Comparison of ENCODE assay signal across 1 cellular context in the genomic region with DNA sequence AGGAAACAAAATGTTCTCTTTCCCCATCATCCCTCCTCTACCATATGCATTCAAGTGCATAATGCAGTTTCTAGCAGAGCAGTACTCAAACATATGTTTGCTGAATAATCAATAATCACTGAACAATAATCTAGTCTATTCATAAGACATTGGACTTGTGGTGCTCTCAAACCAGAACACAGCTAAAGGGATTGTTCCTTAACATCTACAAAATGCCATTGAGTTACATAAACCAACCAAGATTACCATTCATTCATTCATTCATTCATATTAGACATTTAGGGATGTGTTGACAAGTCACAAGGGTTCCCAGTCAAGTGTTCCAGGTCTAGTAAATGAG.
TF ChIP-seq lines count a peak whose summit lies in the region.

No MANE protein-coding gene starts in this region.

TF ChIP-seq in WTC11, 78 proteins besides CTCF, POLR2A, EP300 and RAD21:
- TF ChIP-seq NFYB (CRISPR knock-in tag; conservative IDR thresholded peaks at IDR 0.05; ENCODE audit: low read depth): no peak
- TF ChIP-seq, protein P1, sequence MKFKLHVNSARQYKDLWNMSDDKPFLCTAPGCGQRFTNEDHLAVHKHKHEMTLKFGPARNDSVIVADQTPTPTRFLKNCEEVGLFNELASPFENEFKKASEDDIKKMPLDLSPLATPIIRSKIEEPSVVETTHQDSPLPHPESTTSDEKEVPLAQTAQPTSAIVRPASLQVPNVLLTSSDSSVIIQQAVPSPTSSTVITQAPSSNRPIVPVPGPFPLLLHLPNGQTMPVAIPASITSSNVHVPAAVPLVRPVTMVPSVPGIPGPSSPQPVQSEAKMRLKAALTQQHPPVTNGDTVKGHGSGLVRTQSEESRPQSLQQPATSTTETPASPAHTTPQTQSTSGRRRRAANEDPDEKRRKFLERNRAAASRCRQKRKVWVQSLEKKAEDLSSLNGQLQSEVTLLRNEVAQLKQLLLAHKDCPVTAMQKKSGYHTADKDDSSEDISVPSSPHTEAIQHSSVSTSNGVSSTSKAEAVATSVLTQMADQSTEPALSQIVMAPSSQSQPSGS (CRISPR knock-in tag; IDR thresholded peaks at IDR 0.05; ENCODE audit: borderline replicate concordance, low read depth): no peak
- TF ChIP-seq ZNF317 (CRISPR knock-in tag; IDR thresholded peaks at IDR 0.05; ENCODE audit: borderline replicate concordance, low read depth): no peak
- no peak for TF ChIP-seq IRF2 (CRISPR knock-in tag; IDR thresholded peaks at IDR 0.05; ENCODE audit: borderline replicate concordance, low read depth)
